ENCODE assay signal across 1 cellular context in the genomic region with DNA sequence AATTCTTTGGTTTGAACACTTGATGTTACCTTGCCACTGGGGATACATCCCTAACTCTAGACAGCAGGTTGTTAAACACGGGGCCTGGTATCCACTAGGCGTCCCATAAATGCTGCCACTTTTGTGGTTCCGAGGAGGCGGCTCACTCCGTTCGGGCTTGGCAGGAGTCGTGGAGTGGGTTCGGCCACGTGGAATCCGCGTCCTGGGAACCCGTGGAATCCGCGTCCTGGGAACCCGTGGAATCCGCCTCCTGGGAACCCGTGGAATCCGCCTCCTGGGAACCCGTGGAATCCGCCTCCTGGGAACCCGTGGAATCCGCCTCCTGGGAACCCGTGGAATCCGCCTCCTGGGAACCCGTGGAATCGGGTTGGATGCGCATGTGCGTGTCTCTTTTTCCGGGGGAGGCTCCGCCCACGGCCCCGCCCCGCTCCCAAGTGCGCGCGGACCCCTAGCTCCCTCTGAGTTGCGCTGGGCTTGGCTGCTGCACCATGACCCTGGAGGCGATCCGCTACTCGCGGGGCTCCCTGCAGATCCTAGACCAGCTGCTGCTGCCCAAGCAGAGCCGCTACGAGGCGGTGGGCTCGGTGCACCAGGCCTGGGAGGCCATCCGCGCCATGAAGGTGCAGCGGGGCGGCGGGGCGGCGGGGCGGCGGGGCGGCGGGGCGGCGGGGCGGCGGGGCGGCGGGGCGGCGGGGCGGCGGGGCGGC.
TF ChIP-seq lines count a peak whose summit lies in the region.

MRI1 (plus strand) TSS at position 422 of the 707 bp plus-strand sequence; CDS start at position 489, 67 bp downstream.

TF ChIP-seq in HepG2, 621 proteins besides CTCF, POLR2A, EP300 and RAD21 (continued from another document and continues in another):
- no peak for TF ChIP-seq ZNF580 (CRISPR knock-in tag; IDR thresholded peaks at IDR 0.05; ENCODE audit: borderline replicate concordance, low read depth)
- no peak for TF ChIP-seq CENPT (CRISPR knock-in tag; IDR thresholded peaks at IDR 0.05; ENCODE audit: low read depth)
- no peak for TF ChIP-seq ZNF234 (CRISPR knock-in tag; conservative IDR thresholded peaks at IDR 0.05)
- TF ChIP-seq, protein P1, sequence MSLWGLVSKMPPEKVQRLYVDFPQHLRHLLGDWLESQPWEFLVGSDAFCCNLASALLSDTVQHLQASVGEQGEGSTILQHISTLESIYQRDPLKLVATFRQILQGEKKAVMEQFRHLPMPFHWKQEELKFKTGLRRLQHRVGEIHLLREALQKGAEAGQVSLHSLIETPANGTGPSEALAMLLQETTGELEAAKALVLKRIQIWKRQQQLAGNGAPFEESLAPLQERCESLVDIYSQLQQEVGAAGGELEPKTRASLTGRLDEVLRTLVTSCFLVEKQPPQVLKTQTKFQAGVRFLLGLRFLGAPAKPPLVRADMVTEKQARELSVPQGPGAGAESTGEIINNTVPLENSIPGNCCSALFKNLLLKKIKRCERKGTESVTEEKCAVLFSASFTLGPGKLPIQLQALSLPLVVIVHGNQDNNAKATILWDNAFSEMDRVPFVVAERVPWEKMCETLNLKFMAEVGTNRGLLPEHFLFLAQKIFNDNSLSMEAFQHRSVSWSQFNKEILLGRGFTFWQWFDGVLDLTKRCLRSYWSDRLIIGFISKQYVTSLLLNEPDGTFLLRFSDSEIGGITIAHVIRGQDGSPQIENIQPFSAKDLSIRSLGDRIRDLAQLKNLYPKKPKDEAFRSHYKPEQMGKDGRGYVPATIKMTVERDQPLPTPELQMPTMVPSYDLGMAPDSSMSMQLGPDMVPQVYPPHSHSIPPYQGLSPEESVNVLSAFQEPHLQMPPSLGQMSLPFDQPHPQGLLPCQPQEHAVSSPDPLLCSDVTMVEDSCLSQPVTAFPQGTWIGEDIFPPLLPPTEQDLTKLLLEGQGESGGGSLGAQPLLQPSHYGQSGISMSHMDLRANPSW (CRISPR knock-in tag; IDR thresholded peaks at IDR 0.05; ENCODE audit: borderline replicate concordance): no peak
- TF ChIP-seq ZNF121 (CRISPR knock-in tag; IDR thresholded peaks at IDR 0.05): no peak
- TF ChIP-seq ZNF883 (CRISPR knock-in tag; IDR thresholded peaks at IDR 0.05; ENCODE audit: not compliant biosample characterization): peak; percentile 60
- TF ChIP-seq ZBTB2 (CRISPR knock-in tag; IDR thresholded peaks at IDR 0.05; ENCODE audit: low read depth): no peak
- 0 out of 2 replicates have a peak, but pooled peaks have one; percentile 20 for TF ChIP-seq MEF2D (CRISPR knock-in tag; IDR thresholded peaks at IDR 0.05)
- TF ChIP-seq NR2F2 (IDR thresholded peaks at IDR 0.05; ENCODE audit: borderline replicate concordance, low read depth): no peak
- TF ChIP-seq ZBTB39 (CRISPR knock-in tag; IDR thresholded peaks at IDR 0.05): no peak
- no peak for TF ChIP-seq SMAD9 (CRISPR knock-in tag; IDR thresholded peaks at IDR 0.05)
- TF ChIP-seq ZNF709 (CRISPR knock-in tag; IDR thresholded peaks at IDR 0.05): peak; percentile 3; the same call in 1 of the 2 replicates
- TF ChIP-seq FOSL2 (CRISPR knock-in tag; IDR thresholded peaks at IDR 0.05): no peak
- 0 out of 2 replicates have a peak, but pooled peaks have one; percentile 33 for TF ChIP-seq PRDM10 (CRISPR knock-in tag; IDR thresholded peaks at IDR 0.05; ENCODE audit: low read depth)
- TF ChIP-seq ZNF292 (CRISPR knock-in tag; IDR thresholded peaks at IDR 0.05; ENCODE audit: borderline replicate concordance, low read depth): no peak
- no peak for TF ChIP-seq ZNF207 (IDR thresholded peaks at IDR 0.05; ENCODE audit: borderline replicate concordance)
- peak; percentile 44; the same call in 1 of the 2 replicates for TF ChIP-seq HOXA3 (CRISPR knock-in tag; IDR thresholded peaks at IDR 0.05)
- no peak for TF ChIP-seq PRDM4 (CRISPR knock-in tag; IDR thresholded peaks at IDR 0.05; ENCODE audit: borderline replicate concordance)
- no peak for TF ChIP-seq ISX (CRISPR knock-in tag; conservative IDR thresholded peaks at IDR 0.05)
- no peak for TF ChIP-seq NCOR1 (IDR thresholded peaks at IDR 0.05; ENCODE audit: borderline replicate concordance, low read length)
- TF ChIP-seq ZNF383 (CRISPR knock-in tag; IDR thresholded peaks at IDR 0.05; ENCODE audit: borderline replicate concordance): 0 out of 2 replicates have a peak, but pooled peaks have one; percentile 37
- no peak for TF ChIP-seq ZBTB1 (CRISPR knock-in tag; IDR thresholded peaks at IDR 0.05; ENCODE audit: borderline replicate concordance)
- TF ChIP-seq MAFK (conservative IDR thresholded peaks at IDR 0.05 in 1 of 2, IDR thresholded peaks at IDR 0.05 in 1 of 2; ENCODE audit: low read length in 2 of 2): no peak
- no peak for TF ChIP-seq ZBTB8A (CRISPR knock-in tag; IDR thresholded peaks at IDR 0.05; ENCODE audit: borderline replicate concordance, low read depth)
- peak; percentile 48 for TF ChIP-seq RBM22 (optimal IDR thresholded peaks at IDR 0.05; ENCODE audit: low read length)
- TF ChIP-seq, protein P2, sequence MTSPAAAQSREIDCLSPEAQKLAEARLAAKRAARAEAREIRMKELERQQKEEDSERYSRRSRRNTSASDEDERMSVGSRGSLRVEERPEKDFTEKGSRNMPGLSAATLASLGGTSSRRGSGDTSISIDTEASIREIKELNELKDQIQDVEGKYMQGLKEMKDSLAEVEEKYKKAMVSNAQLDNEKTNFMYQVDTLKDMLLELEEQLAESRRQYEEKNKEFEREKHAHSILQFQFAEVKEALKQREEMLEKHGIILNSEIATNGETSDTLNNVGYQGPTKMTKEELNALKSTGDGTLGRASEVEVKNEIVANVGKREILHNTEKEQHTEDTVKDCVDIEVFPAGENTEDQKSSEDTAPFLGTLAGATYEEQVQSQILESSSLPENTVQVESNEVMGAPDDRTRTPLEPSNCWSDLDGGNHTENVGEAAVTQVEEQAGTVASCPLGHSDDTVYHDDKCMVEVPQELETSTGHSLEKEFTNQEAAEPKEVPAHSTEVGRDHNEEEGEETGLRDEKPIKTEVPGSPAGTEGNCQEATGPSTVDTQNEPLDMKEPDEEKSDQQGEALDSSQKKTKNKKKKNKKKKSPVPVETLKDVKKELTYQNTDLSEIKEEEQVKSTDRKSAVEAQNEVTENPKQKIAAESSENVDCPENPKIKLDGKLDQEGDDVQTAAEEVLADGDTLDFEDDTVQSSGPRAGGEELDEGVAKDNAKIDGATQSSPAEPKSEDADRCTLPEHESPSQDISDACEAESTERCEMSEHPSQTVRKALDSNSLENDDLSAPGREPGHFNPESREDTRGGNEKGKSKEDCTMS (CRISPR knock-in tag; conservative IDR thresholded peaks at IDR 0.05): no peak
- no peak for TF ChIP-seq ZNF432 (CRISPR knock-in tag; IDR thresholded peaks at IDR 0.05; ENCODE audit: borderline replicate concordance)
- no peak for TF ChIP-seq HOXD1 (CRISPR knock-in tag; IDR thresholded peaks at IDR 0.05)
- no peak for TF ChIP-seq PBX3 (CRISPR knock-in tag; IDR thresholded peaks at IDR 0.05; ENCODE audit: borderline replicate concordance)
- TF ChIP-seq, protein P3, sequence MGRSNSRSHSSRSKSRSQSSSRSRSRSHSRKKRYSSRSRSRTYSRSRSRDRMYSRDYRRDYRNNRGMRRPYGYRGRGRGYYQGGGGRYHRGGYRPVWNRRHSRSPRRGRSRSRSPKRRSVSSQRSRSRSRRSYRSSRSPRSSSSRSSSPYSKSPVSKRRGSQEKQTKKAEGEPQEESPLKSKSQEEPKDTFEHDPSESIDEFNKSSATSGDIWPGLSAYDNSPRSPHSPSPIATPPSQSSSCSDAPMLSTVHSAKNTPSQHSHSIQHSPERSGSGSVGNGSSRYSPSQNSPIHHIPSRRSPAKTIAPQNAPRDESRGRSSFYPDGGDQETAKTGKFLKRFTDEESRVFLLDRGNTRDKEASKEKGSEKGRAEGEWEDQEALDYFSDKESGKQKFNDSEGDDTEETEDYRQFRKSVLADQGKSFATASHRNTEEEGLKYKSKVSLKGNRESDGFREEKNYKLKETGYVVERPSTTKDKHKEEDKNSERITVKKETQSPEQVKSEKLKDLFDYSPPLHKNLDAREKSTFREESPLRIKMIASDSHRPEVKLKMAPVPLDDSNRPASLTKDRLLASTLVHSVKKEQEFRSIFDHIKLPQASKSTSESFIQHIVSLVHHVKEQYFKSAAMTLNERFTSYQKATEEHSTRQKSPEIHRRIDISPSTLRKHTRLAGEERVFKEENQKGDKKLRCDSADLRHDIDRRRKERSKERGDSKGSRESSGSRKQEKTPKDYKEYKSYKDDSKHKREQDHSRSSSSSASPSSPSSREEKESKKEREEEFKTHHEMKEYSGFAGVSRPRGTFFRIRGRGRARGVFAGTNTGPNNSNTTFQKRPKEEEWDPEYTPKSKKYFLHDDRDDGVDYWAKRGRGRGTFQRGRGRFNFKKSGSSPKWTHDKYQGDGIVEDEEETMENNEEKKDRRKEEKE (IDR thresholded peaks at IDR 0.05): no peak
- no peak for TF ChIP-seq ZNF781 (CRISPR knock-in tag; IDR thresholded peaks at IDR 0.05; ENCODE audit: borderline replicate concordance, not compliant biosample characterization)
- no peak for TF ChIP-seq ZNF564 (CRISPR knock-in tag; IDR thresholded peaks at IDR 0.05)
- TF ChIP-seq MXD4 (CRISPR knock-in tag; IDR thresholded peaks at IDR 0.05): no peak
